ENCODE assay signal across 2 cellular contexts in genomic region chr17:44917456-44917855, GRCh38.
TF ChIP-seq lines count a peak whose summit lies in the region.

No MANE protein-coding gene starts in this region.

TF ChIP-seq in SK-N-SH, 30 proteins besides CTCF, POLR2A, EP300 and RAD21:
- TF ChIP-seq GATA2 (CRISPR knock-in tag; IDR thresholded peaks at IDR 0.05), result no peak
- TF ChIP-seq YY1 (IDR thresholded peaks at IDR 0.05; ENCODE audit: low read depth), result no peak
- no peak for TF ChIP-seq TEAD4 (IDR thresholded peaks at IDR 0.05; ENCODE audit: borderline replicate concordance, insufficient read depth)
- TF ChIP-seq RFX5 (IDR thresholded peaks at IDR 0.05; ENCODE audit: low read length), result no peak
- no peak for TF ChIP-seq ELF1 (IDR thresholded peaks at IDR 0.05)
- no peak for TF ChIP-seq POLR2AphosphoS5 (IDR thresholded peaks at IDR 0.05; ENCODE audit: low read depth, low read length)
- no peak for TF ChIP-seq MAX (IDR thresholded peaks at IDR 0.05; ENCODE audit: low read depth)
- TF ChIP-seq RCOR1 (IDR thresholded peaks at IDR 0.05; ENCODE audit: low read length), result no peak
- TF ChIP-seq CHD2 (IDR thresholded peaks at IDR 0.05; ENCODE audit: low read length, partially characterized antibody), result no peak
- TF ChIP-seq FOSL2 (IDR thresholded peaks at IDR 0.05; ENCODE audit: borderline replicate concordance, low read depth), result no peak
- TF ChIP-seq EZH2phosphoT487 (IDR thresholded peaks at IDR 0.05; ENCODE audit: borderline replicate concordance, low read depth), result no peak
- no peak for TF ChIP-seq RXRA (IDR thresholded peaks at IDR 0.05; ENCODE audit: borderline replicate concordance, low read depth)
- no peak for TF ChIP-seq REST (IDR thresholded peaks at IDR 0.05; ENCODE audit: low read depth, low read length)
- TF ChIP-seq GABPA (IDR thresholded peaks at IDR 0.05; ENCODE audit: low read depth), result no peak
- no peak for TF ChIP-seq FOXJ3 (CRISPR knock-in tag; IDR thresholded peaks at IDR 0.05)
- TF ChIP-seq SIN3A (IDR thresholded peaks at IDR 0.05; ENCODE audit: borderline replicate concordance, low read depth, low read length), result no peak
- no peak for TF ChIP-seq PBX3 (IDR thresholded peaks at IDR 0.05)
- no peak for TF ChIP-seq USF2 (IDR thresholded peaks at IDR 0.05; ENCODE audit: borderline replicate concordance, low read depth, low read length)
- TF ChIP-seq MEF2A (IDR thresholded peaks at IDR 0.05; ENCODE audit: borderline replicate concordance, low read depth), result no peak
- no peak for TF ChIP-seq SMC3 (IDR thresholded peaks at IDR 0.05; ENCODE audit: low read depth, low read length)

TF ChIP-seq in SK-N-SH treated with all-trans-retinoic acid at 6 μM for 48 hours, 23 proteins besides CTCF, POLR2A, EP300 and RAD21:
- TF ChIP-seq CSDC2 (CRISPR knock-in tag; IDR thresholded peaks at IDR 0.05) (no peak), RARB (CRISPR knock-in tag; IDR thresholded peaks at IDR 0.05) (no peak), POU6F1 (CRISPR knock-in tag; IDR thresholded peaks at IDR 0.05; ENCODE audit: borderline replicate concordance, low read depth) (no peak), ZC3H10 (CRISPR knock-in tag; IDR thresholded peaks at IDR 0.05) (no peak), ZNF565 (CRISPR knock-in tag; conservative IDR thresholded peaks at IDR 0.05; ENCODE audit: low read depth) (no peak), ARNTL (CRISPR knock-in tag; IDR thresholded peaks at IDR 0.05; ENCODE audit: borderline replicate concordance, low read depth) (no peak), ZFP3 (CRISPR knock-in tag; IDR thresholded peaks at IDR 0.05) (no peak), ISL1 (CRISPR knock-in tag; IDR thresholded peaks at IDR 0.05) (no peak), ZNF8 (CRISPR knock-in tag; IDR thresholded peaks at IDR 0.05) (no peak), ZFP30 (CRISPR knock-in tag; IDR thresholded peaks at IDR 0.05) (no peak), CREB5 (CRISPR knock-in tag; IDR thresholded peaks at IDR 0.05; ENCODE audit: low read depth) (no peak), ZNF70 (CRISPR knock-in tag; IDR thresholded peaks at IDR 0.05) (no peak), TOX (CRISPR knock-in tag; IDR thresholded peaks at IDR 0.05; ENCODE audit: borderline replicate concordance) (no peak), TCF4 (CRISPR knock-in tag; IDR thresholded peaks at IDR 0.05; ENCODE audit: borderline replicate concordance) (no peak)
